ENCODE assay signal across 9 cellular contexts in genomic region chr1:52005548-52005947, GRCh38. TPM values are rescaled to one million over a fixed set of nuclear protein-coding genes. Genes with fewer than 3 reads are reported as not detected.
A peak's percentile ranks its signal among the peaks of the same experiment; 100 is the strongest.
DNase-seq lines count a peak whose midpoint lies in the region; TF ChIP-seq lines count a peak whose summit lies in the region.
"Not testable (repeated sequence)": the region's sequence is repeated elsewhere in the genome, so short reads cannot be mapped to it uniquely, and the experiment has no call there.
"Had no signal": no experiment of that assay in that cellular context is flagged by ENCODE, and none has a peak within 500 bp of the region (broad histone marks: within the 10 kb centered on the region; RNA-seq: fewer than 3 reads in every experiment).

No MANE protein-coding gene starts in this region.

- WGBS in smooth muscle cell (ENCODE audit: low lambda C conversion rate) = 0% methylated on average over 3 of the region's 3 CpGs

- peak; percentile 53 for DNase-seq in AG08395 (ENCODE audit: low spot score)
- peak; percentile 81 for DNase-seq in GM04503 (ENCODE audit: low read depth)
- peak; percentile 59 for DNase-seq in LHCN-M2 (ENCODE audit: low read depth)
- DNase-seq in adipocyte (ENCODE audit: low read depth) = peak; percentile 72
- DNase-seq in dedifferentiated amniotic fluid mesenchymal stem cell (ENCODE audit: extremely low spot score) = peak; percentile 68
- DNase-seq in glomerular visceral epithelial cell (ENCODE audit: extremely low spot score) = peak; percentile 72
- not testable (repeated sequence) for DNase-seq in mesothelial cell of epicardium (ENCODE audit: low spot score in 2 of 2, unreplicated experiment in 2 of 2); smooth muscle cell (lab: John Stamatoyannopoulos, UW; ENCODE audit: unreplicated experiment)

- peak overlapping the region; percentile 26 for H3K4me2 ChIP-seq in smooth muscle cell

- H3K4me3 Mint-ChIP-seq in mesothelial cell of epicardium = not testable (repeated sequence)

- H3K9ac ChIP-seq in adipocyte (ENCODE audit: low read length) (peak overlapping the region; percentile 46), smooth muscle cell (ENCODE audit: low read depth) (peak overlapping the region; percentile 20)

- not testable (repeated sequence) for H3K27me3 ChIP-seq in adipocyte (replicated peaks; ENCODE audit: control insufficient read depth, insufficient read depth, low read length); smooth muscle cell (ENCODE audit: low read depth)

- H3K9me3 ChIP-seq in adipocyte (ENCODE audit: control insufficient read depth, low read length); smooth muscle cell (replicated peaks; ENCODE audit: low read depth): not testable (repeated sequence)

- H3K79me2 ChIP-seq in smooth muscle cell (ENCODE audit: low read depth) = not testable (repeated sequence)

- not testable (repeated sequence) for H4K20me1 ChIP-seq in smooth muscle cell (ENCODE audit: low read depth)

- not testable (repeated sequence) for H3K36me3 Mint-ChIP-seq in mesothelial cell of epicardium

- H3K27ac ChIP-seq in smooth muscle cell (ENCODE audit: low read depth) = peak overlapping the region; percentile 74

- not testable (repeated sequence) for H3K4me3 ChIP-seq in adipocyte (ENCODE audit: low read length); smooth muscle cell

- H3K9me3 Mint-ChIP-seq in mesothelial cell of epicardium = not testable (repeated sequence)

- not testable (repeated sequence) for H3F3A ChIP-seq in smooth muscle cell (ENCODE audit: low read depth)

- H3K36me3 ChIP-seq in adipocyte (ENCODE audit: control insufficient read depth, insufficient read depth, low read length, severe bottlenecking); smooth muscle cell (ENCODE audit: low read depth): not testable (repeated sequence)

- H2AFZ ChIP-seq in smooth muscle cell (ENCODE audit: low read depth) = not testable (repeated sequence)

- not testable (repeated sequence) for TF ChIP-seq CTCF in mesothelial cell of epicardium (IDR thresholded peaks at IDR 0.05; ENCODE audit: unreplicated experiment); smooth muscle cell (IDR thresholded peaks at IDR 0.05; ENCODE audit: borderline replicate concordance, insufficient read depth, poor library complexity, severe bottlenecking)

- H3K27me3 Mint-ChIP-seq in mesothelial cell of epicardium (ENCODE audit: low read depth) = not testable (repeated sequence)

- peak overlapping the region; percentile 77 for H3K27ac Mint-ChIP-seq in mesothelial cell of epicardium

- H3K4me1 ChIP-seq in adipocyte (ENCODE audit: control insufficient read depth, insufficient read depth, low read length) (peaks cover 15% of the 10 kb centered on the region), smooth muscle cell (ENCODE audit: low read depth) (peaks cover 17% of the 10 kb centered on the region)

- peaks cover 20% of the 10 kb centered on the region for H3K4me1 Mint-ChIP-seq in mesothelial cell of epicardium

RNA-seq across cellular contexts. Expression of gene RAB3B, which starts 15.0 kb away (rescaled TPM):
- total RNA-seq in LHCN-M2 (2014; rRNA removed) (12.2 and 12.4 TPM in 2 replicates), mesothelial cell of epicardium (3.8 to 4.0 TPM (median 3.9 TPM) in 3 replicates), smooth muscle cell (8.8 and 9.3 TPM in 2 replicates)
- 15.9 TPM for polyA plus RNA-seq in LHCN-M2 (2012)
- 3.5 and 6.1 TPM in 2 replicates for polyA plus RNA-seq in smooth muscle cell
- total RNA-seq: cardiac septum had no signal

RNA-seq across cellular contexts. Expression of gene KTI12, which starts 28.1 kb away (rescaled TPM):
- total RNA-seq in LHCN-M2 (2014; rRNA removed) (17.8 and 21.0 TPM in 2 replicates), mesothelial cell of epicardium (8.2 to 9.4 TPM (median 8.5 TPM) in 3 replicates), smooth muscle cell (7.0 and 8.1 TPM in 2 replicates)
- 12.7 TPM for polyA plus RNA-seq in LHCN-M2 (2012)
- 11.6 and 14.2 TPM in 2 replicates for polyA plus RNA-seq in smooth muscle cell

RNA-seq across cellular contexts. Expression of gene TXNDC12, which starts 49.4 kb away (rescaled TPM):
- total RNA-seq in LHCN-M2 (2014; rRNA removed) (58.0 and 65.7 TPM in 2 replicates), mesothelial cell of epicardium (46.7 to 53.9 TPM (median 47.8 TPM) in 3 replicates), smooth muscle cell (73.0 and 83.4 TPM in 2 replicates)
- polyA plus RNA-seq in LHCN-M2 (2012) = 31.3 TPM
- 46.7 and 60.2 TPM in 2 replicates for polyA plus RNA-seq in smooth muscle cell

RNA-seq across cellular contexts. Expression of gene BTF3L4, which starts 50.5 kb away (rescaled TPM):
- total RNA-seq in LHCN-M2 (2014; rRNA removed) = 56.1 and 68.6 TPM in 2 replicates
- polyA plus RNA-seq in LHCN-M2 (2012) = 34.4 TPM
- 74.0 to 78.1 TPM (median 76.3 TPM) in 3 replicates for total RNA-seq in mesothelial cell of epicardium
- total RNA-seq in smooth muscle cell = 95.5 and 103 TPM in 2 replicates
- polyA plus RNA-seq in smooth muscle cell = 67.8 and 77.0 TPM in 2 replicates
